ENCODE assay signal across 9 cellular contexts in the genomic region with DNA sequence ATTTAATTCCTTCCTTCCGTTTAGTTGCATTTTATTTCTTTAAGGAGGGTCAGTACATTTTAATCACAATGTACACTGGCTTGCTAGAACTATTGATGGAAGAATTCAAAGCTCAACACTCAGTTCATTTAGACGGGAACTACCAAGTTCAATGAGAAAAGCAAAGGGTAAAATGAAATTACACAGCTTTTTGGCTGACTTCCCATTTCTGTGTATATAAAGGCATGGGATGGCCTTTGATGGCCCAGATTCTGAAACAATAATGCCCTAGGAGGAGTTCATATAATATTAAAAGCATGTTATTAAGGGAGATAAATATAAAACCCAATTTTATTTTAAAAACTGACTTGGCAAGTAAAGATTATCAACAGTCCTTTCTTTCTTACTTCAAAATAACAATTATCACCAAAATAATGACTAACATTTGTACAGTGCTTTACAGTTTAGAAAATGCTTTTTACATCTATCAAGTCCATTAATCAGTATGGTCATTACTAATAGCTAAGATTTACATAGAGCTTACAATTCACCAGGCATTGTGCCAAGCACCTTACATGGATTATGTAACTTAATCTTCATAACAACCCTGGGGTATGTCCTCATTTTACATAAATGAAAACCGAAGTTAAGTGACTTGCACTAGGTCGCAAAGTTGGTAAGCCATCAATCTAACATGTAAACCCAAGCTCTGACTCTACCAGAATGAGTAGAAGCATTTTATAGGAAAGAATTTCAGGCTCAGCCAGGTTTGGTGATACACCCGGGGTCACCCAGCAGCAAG.
"Had no signal": no experiment of that assay in that cellular context is flagged by ENCODE, and none has a peak within 500 bp of the region (broad histone marks: within the 10 kb centered on the region; RNA-seq: fewer than 3 reads in every experiment).

No MANE protein-coding gene starts in this region.

- H3K4me3 ChIP-seq: testis, upper lobe of right lung had no signal

- H3K36me3 ChIP-seq: upper lobe of right lung had no signal

- H3K9me3 ChIP-seq: testis, upper lobe of right lung had no signal

- ATAC-seq: upper lobe of right lung had no signal

- H3K4me1 ChIP-seq: testis, upper lobe of right lung had no signal

- H3K27me3 ChIP-seq: testis, upper lobe of right lung had no signal

- DNase-seq: activated CD4-positive, CD25-positive, alpha-beta regulatory T cell; activated naive CD4-positive, alpha-beta T cell treated with anti-CD3 and anti-CD28 coated beads, Interleukin-2, amount 50 U/mL, for 16 hours; hypothalamus; kidney glomerular epithelial cell; nephron progenitor cell; stimulated activated CD4-positive, alpha-beta T cell treated with anti-CD3 and anti-CD28 coated beads, Interleukin-15, amount 100 ng/mL, for 24 hours; stimulated activated CD4-positive, alpha-beta T cell treated with anti-CD3 and anti-CD28 coated beads, Interleukin-4, amount 100 ng/mL, for 24 hours; testis; upper lobe of right lung had no signal

- H3K27ac ChIP-seq: testis, upper lobe of right lung had no signal
